Comparison of ENCODE assay signal across 20 cellular contexts in genomic region chr7:79241288-79242055, GRCh38.
DNase-seq lines count a peak whose midpoint lies in the region; ATAC-seq and TF ChIP-seq lines count a peak whose summit lies in the region.
"Had no signal": no experiment of that assay in that cellular context is flagged by ENCODE, and none has a peak within 500 bp of the region (broad histone marks: within the 10 kb centered on the region; RNA-seq: fewer than 3 reads in every experiment).

No MANE protein-coding gene starts in this region.

- H3K4me2 ChIP-seq in neural progenitor cell = no peak overlapping the region

- no peaks in the 10 kb centered on the region for H3F3A ChIP-seq in neural progenitor cell (ENCODE audit: low read depth)

- H3K4me3 ChIP-seq in skeletal muscle cell (ENCODE audit: low read depth, low read length) (no peak overlapping the region), stomach (no peak overlapping the region), neural progenitor cell (no peak overlapping the region)
- H3K4me3 ChIP-seq: pancreas had no signal

- H3K4me1 Mint-ChIP-seq in neural progenitor cell = no peaks in the 10 kb centered on the region
- H3K4me1 Mint-ChIP-seq in natural killer cell treated with Interleukin-12 subunit alpha and Interleukin-12 subunit beta and Interleukin-15 and Interleukin-18, amount 100 ng/mL, for 72 hours (ENCODE audit: low read depth in 2 of 2) = no peaks in the 10 kb centered on the region
- H3K4me1 Mint-ChIP-seq: activated CD4-positive, alpha-beta T cell treated with anti-CD3 and anti-CD28 coated beads for 36 hours; activated naive CD8-positive, alpha-beta T cell treated with anti-CD3 and anti-CD28 coated beads for 36 hours had no signal

- TF ChIP-seq CTCF in stomach (IDR thresholded peaks at IDR 0.05) (no peak), neural progenitor cell (IDR thresholded peaks at IDR 0.05) (no peak), GM13977 (IDR thresholded peaks at IDR 0.05; ENCODE audit: extremely low read depth, insufficient read depth, missing control alignments) (no peak)

- H3K9ac ChIP-seq in neural progenitor cell = no peak overlapping the region

- no peaks in the 10 kb centered on the region for H3K27me3 ChIP-seq in stomach
- H3K27me3 ChIP-seq in neural progenitor cell = no peaks in the 10 kb centered on the region
- H3K27me3 ChIP-seq: pancreas had no signal

- H3K36me3 ChIP-seq in stomach (no peaks in the 10 kb centered on the region), neural progenitor cell (no peaks in the 10 kb centered on the region)
- H3K36me3 ChIP-seq: pancreas had no signal

- intact Hi-C loops in stomach (cut with DNase I; ENCODE audit: low total_unique reads) = no loop called here

- no peak for TF ChIP-seq EP300 in stomach (IDR thresholded peaks at IDR 0.05)

- H3K79me2 ChIP-seq in neural progenitor cell (ENCODE audit: low read depth) = no peaks in the 10 kb centered on the region

- DNase-seq in ELR (ENCODE audit: low read depth) (peak; percentile 35), RPMI7951 (ENCODE audit: low read depth) (peak; percentile 16), fibroblast of peridontal ligament (ENCODE audit: extremely low read depth) (peak; percentile 77), skeletal muscle cell (ENCODE audit: low read depth) (peak; percentile 44), stomach (no peak), neural progenitor cell (ENCODE audit: low spot score) (no peak), GM13977 (ENCODE audit: low spot score) (no peak)
- DNase-seq in natural killer cell treated with Interleukin-12 subunit alpha and Interleukin-12 subunit beta and Interleukin-15 and Interleukin-18, amount 100 ng/mL, for 72 hours (ENCODE audit: low spot score) = no peak
- DNase-seq: activated CD4-positive, alpha-beta T cell treated with anti-CD3 and anti-CD28 coated beads for 36 hours; activated naive CD8-positive, alpha-beta T cell treated with anti-CD3 and anti-CD28 coated beads for 36 hours; activated T-cell treated with anti-CD3 and anti-CD28 coated beads, Interleukin-2, amount 50 U/mL, for 1 hour; CD4-positive, alpha-beta T cell; KBM-7; NCI-H1436 treated with DMSO at 0.1 percent for 48 hours; NCI-H774; pancreas; T-helper 2 cell had no signal

- no peak for ATAC-seq in natural killer cell treated with Interleukin-12 subunit alpha and Interleukin-12 subunit beta and Interleukin-15 and Interleukin-18, amount 100 ng/mL, for 72 hours
- ATAC-seq: activated CD4-positive, alpha-beta T cell treated with anti-CD3 and anti-CD28 coated beads for 36 hours; esophagus mucosa had no signal

- no peaks in the 10 kb centered on the region for H4K20me1 ChIP-seq in neural progenitor cell (ENCODE audit: low read depth)

- H3K9me3 ChIP-seq in stomach (no peaks in the 10 kb centered on the region), neural progenitor cell (ENCODE audit: low read depth) (no peaks in the 10 kb centered on the region)
- H3K9me3 ChIP-seq: pancreas had no signal

- no peaks in the 10 kb centered on the region for H3K27me3 Mint-ChIP-seq in neural progenitor cell (ENCODE audit: insufficient read depth, low read depth)
- H3K27me3 Mint-ChIP-seq in natural killer cell treated with Interleukin-12 subunit alpha and Interleukin-12 subunit beta and Interleukin-15 and Interleukin-18, amount 100 ng/mL, for 72 hours = no peaks in the 10 kb centered on the region
- H3K27me3 Mint-ChIP-seq: activated CD4-positive, alpha-beta T cell treated with anti-CD3 and anti-CD28 coated beads for 36 hours; activated naive CD8-positive, alpha-beta T cell treated with anti-CD3 and anti-CD28 coated beads for 36 hours; CD4-positive, alpha-beta T cell; type B pancreatic cell had no signal

- in situ Hi-C loops in GM13977 (cut with MboI; ENCODE audit: low pct_unique_long_range_greater_than_20kb, low sequenced_read_pairs, unreplicated experiment) = no loop called here

- no peak overlapping the region for H3K27ac ChIP-seq in stomach
- no peak overlapping the region for H3K27ac ChIP-seq in neural progenitor cell
- H3K27ac ChIP-seq: pancreas had no signal

- H3K27ac Mint-ChIP-seq in neural progenitor cell = no peak overlapping the region
- no peak overlapping the region for H3K27ac Mint-ChIP-seq in natural killer cell treated with Interleukin-12 subunit alpha and Interleukin-12 subunit beta and Interleukin-15 and Interleukin-18, amount 100 ng/mL, for 72 hours
- H3K27ac Mint-ChIP-seq: activated CD4-positive, alpha-beta T cell treated with anti-CD3 and anti-CD28 coated beads for 36 hours; activated naive CD8-positive, alpha-beta T cell treated with anti-CD3 and anti-CD28 coated beads for 36 hours; CD4-positive, alpha-beta T cell; mesothelial cell of epicardium; type B pancreatic cell had no signal

- H3K4me1 ChIP-seq in stomach (no peaks in the 10 kb centered on the region), neural progenitor cell (peaks cover 11% of the 10 kb centered on the region)
- H3K4me1 ChIP-seq: pancreas had no signal

- 59 to 85% (median 74%) methylated on average over 1 of the region's 1 CpG for WGBS in stomach, 5 donors

- no peak overlapping the region for H2AFZ ChIP-seq in neural progenitor cell (replicated peaks)

- no peaks in the 10 kb centered on the region for H3K9me3 Mint-ChIP-seq in neural progenitor cell
- peaks cover 11% of the 10 kb centered on the region for H3K9me3 Mint-ChIP-seq in natural killer cell treated with Interleukin-12 subunit alpha and Interleukin-12 subunit beta and Interleukin-15 and Interleukin-18, amount 100 ng/mL, for 72 hours
- H3K9me3 Mint-ChIP-seq: activated naive CD8-positive, alpha-beta T cell treated with anti-CD3 and anti-CD28 coated beads for 36 hours; CD4-positive, alpha-beta T cell; type B pancreatic cell had no signal

- TF ChIP-seq POLR2A in stomach (IDR thresholded peaks at IDR 0.05) = no peak

- no peaks in the 10 kb centered on the region for H3K36me3 Mint-ChIP-seq in neural progenitor cell
- H3K36me3 Mint-ChIP-seq in natural killer cell treated with Interleukin-12 subunit alpha and Interleukin-12 subunit beta and Interleukin-15 and Interleukin-18, amount 100 ng/mL, for 72 hours = no peaks in the 10 kb centered on the region
- H3K36me3 Mint-ChIP-seq: activated naive CD8-positive, alpha-beta T cell treated with anti-CD3 and anti-CD28 coated beads for 36 hours; mesothelial cell of epicardium; type B pancreatic cell had no signal

- H3K4me3 Mint-ChIP-seq in neural progenitor cell = no peak overlapping the region
- no peak overlapping the region for H3K4me3 Mint-ChIP-seq in natural killer cell treated with Interleukin-12 subunit alpha and Interleukin-12 subunit beta and Interleukin-15 and Interleukin-18, amount 100 ng/mL, for 72 hours
- H3K4me3 Mint-ChIP-seq: activated CD4-positive, alpha-beta T cell treated with anti-CD3 and anti-CD28 coated beads for 36 hours; activated naive CD8-positive, alpha-beta T cell treated with anti-CD3 and anti-CD28 coated beads for 36 hours; CD4-positive, alpha-beta T cell; mesothelial cell of epicardium; type B pancreatic cell had no signal

Comparison
In these comparisons a context has a peak if more than half of its experiments do, and no peak if none do; other contexts are left out.
1. DNase-seq: peak in ELR (single experiment), RPMI7951 (single experiment), fibroblast of peridontal ligament (single experiment) and skeletal muscle cell (single experiment); none in stomach (single experiment), neural progenitor cell (single experiment), natural killer cell treated with Interleukin-12 subunit alpha and Interleukin-12 subunit beta and Interleukin-15 and Interleukin-18, amount 100 ng/mL, for 72 hours (single experiment) and GM13977 (single experiment).